25 cellular contexts compared by ENCODE assay signal in the genomic region with DNA sequence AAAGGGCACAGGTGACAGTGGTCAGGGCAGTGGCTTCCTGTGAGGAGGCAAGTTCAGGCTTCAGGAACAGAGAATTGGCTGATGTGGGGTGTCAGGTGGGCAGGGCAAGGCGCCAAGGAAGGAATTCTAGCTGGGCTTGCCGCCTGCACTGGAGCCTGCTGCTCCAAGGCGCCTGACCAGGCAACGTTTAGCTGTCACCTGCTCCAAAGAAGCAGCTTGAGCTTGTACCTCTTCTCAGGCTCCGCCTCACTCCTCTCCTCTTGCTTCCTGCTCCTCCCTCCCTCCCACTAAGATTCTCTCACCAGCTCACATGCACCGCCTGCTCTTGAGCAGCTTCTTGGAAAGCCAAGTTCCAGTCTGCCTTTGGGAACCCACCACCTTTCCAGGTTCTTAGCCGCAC.
A peak's percentile ranks its signal among the peaks of the same experiment; 100 is the strongest.
DNase-seq lines count a peak whose midpoint lies in the region; ATAC-seq and TF ChIP-seq lines count a peak whose summit lies in the region.
"Had no signal": no experiment of that assay in that cellular context is flagged by ENCODE, and none has a peak within 500 bp of the region (broad histone marks: within the 10 kb centered on the region; RNA-seq: fewer than 3 reads in every experiment).

No MANE protein-coding gene starts in this region.

- POLR2A ChIA-PET in naive thymus-derived CD8-positive, alpha-beta T cell (lab: Charles Lee): no interaction called here

- peaks cover 2 to 23% (median 14%) of the 10 kb centered on the region in 9 donors for H3K9me3 Mint-ChIP-seq in naive thymus-derived CD8-positive, alpha-beta T cell
- H3K9me3 Mint-ChIP-seq: natural killer cell treated with Interleukin-12 subunit alpha and Interleukin-12 subunit beta and Interleukin-15 and Interleukin-18, amount 100 ng/mL, for 72 hours had no signal

- H3K4me1 ChIP-seq in lung (ENCODE audit: control insufficient read depth in 2 of 2, insufficient read depth in 2 of 2, low read length in 2 of 2): peaks cover 0 to 4% of the 10 kb centered on the region in 2 donors
- H3K4me1 ChIP-seq: BLaER1, HAP-1, right atrium auricular region had no signal

- no peak overlapping the region for H3K4me3 Mint-ChIP-seq in naive thymus-derived CD8-positive, alpha-beta T cell
- H3K4me3 Mint-ChIP-seq: activated T-helper 1 cell treated with anti-CD3 and anti-CD28 coated beads, Interleukin-12 subunit alpha, Interleukin-12 subunit beta, Interleukin-2, Interleukin-4 antibody, amounts not matched to agents 30 ng/mL and 10 ng/mL and 1 ng/mL, durations not matched to agents 14 hours and 24 hours and 36 hours; mesothelial cell of epicardium; natural killer cell treated with Interleukin-12 subunit alpha and Interleukin-12 subunit beta and Interleukin-15 and Interleukin-18, amount 100 ng/mL, for 72 hours; stimulated activated memory B cell treated with anti-CD40 and anti-IgM and Interleukin-4, amounts not matched to agents 10 μg/mL and 1 μg/mL and 100 μg/mL, for 72 hours had no signal

- DNase-seq in ELF-1 (ENCODE audit: low read depth, low spot score): peak; percentile 17
- peak; percentile 23 for DNase-seq in LNCaP clone FGC (ENCODE audit: low read depth)
- peak; percentile 55 for DNase-seq in cerebellar cortex (ENCODE audit: low spot score)
- DNase-seq in lung (ENCODE audit: low spot score): peak; percentile 39
- no peak for DNase-seq in mesenteric fat pad (ENCODE audit: low spot score)
- no peak for DNase-seq in naive thymus-derived CD8-positive, alpha-beta T cell
- no peak for DNase-seq in SIG-M5 treated with dmso at 0.1 percent for 504 hours (lab: John Stamatoyannopoulos, UW; ENCODE audit: unreplicated experiment)
- DNase-seq: ACHN; activated naive CD4-positive, alpha-beta T cell treated with anti-CD3 and anti-CD28 coated beads, Interleukin-2, amount 50 U/mL, for 16 hours; Kasumi-1; NCI-H1930; NCI-H524; ovary; stimulated activated CD4-positive, alpha-beta T cell treated with anti-CD3 and anti-CD28 coated beads, Interleukin-4, amount 100 ng/mL, for 1 hour had no signal

- peaks cover 0 to 21% (median 5%) of the 10 kb centered on the region in 5 donors for H3K27me3 Mint-ChIP-seq in naive thymus-derived CD8-positive, alpha-beta T cell
- H3K27me3 Mint-ChIP-seq: natural killer cell treated with Interleukin-12 subunit alpha and Interleukin-12 subunit beta and Interleukin-15 and Interleukin-18, amount 100 ng/mL, for 72 hours; stimulated activated memory B cell treated with anti-CD40 and anti-IgM and Interleukin-4, amounts not matched to agents 10 μg/mL and 1 μg/mL and 100 μg/mL, for 72 hours had no signal

- H3K4me1 Mint-ChIP-seq in naive thymus-derived CD8-positive, alpha-beta T cell: peaks cover 0 to 9% (median 3%) of the 10 kb centered on the region in 4 donors
- H3K4me1 Mint-ChIP-seq: mesothelial cell of epicardium; stimulated activated memory B cell treated with anti-CD40 and anti-IgM and Interleukin-4, amounts not matched to agents 10 μg/mL and 1 μg/mL and 100 μg/mL, for 72 hours had no signal

- ATAC-seq in lung (ENCODE audit: insufficient read depth, low FRiP score) (peak; percentile 62), GM21367 (IDR thresholded peaks at IDR 0.05; ENCODE audit: unreplicated experiment) (no peak)
- no peak for ATAC-seq in naive thymus-derived CD8-positive, alpha-beta T cell
- ATAC-seq: HepG2; natural killer cell treated with Interleukin-12 subunit alpha and Interleukin-12 subunit beta and Interleukin-15 and Interleukin-18, amount 100 ng/mL, for 72 hours; stimulated activated memory B cell treated with anti-CD40 and anti-IgM and Interleukin-4, amounts not matched to agents 10 μg/mL and 1 μg/mL and 100 μg/mL, for 72 hours had no signal

- H3K36me3 Mint-ChIP-seq in naive thymus-derived CD8-positive, alpha-beta T cell: peaks cover 0 to 14% (median 2%) of the 10 kb centered on the region in 3 donors
- H3K36me3 Mint-ChIP-seq: mesothelial cell of epicardium; stimulated activated memory B cell treated with anti-CD40 and anti-IgM and Interleukin-4, amounts not matched to agents 10 μg/mL and 1 μg/mL and 100 μg/mL, for 72 hours had no signal

- H3K27me3 ChIP-seq in lung (ENCODE audit: control insufficient read depth, insufficient read depth): no peaks in the 10 kb centered on the region
- H3K27me3 ChIP-seq: BLaER1, cardiac muscle cell, ovary, right atrium auricular region had no signal

- H3K27ac ChIP-seq in lung (ENCODE audit: low read depth in 1 of 2, low read length in 1 of 2): no peak overlapping the region
- H3K27ac ChIP-seq: BLaER1, cardiac muscle cell, ovary, right atrium auricular region, VCaP had no signal

- H3K36me3 ChIP-seq in lung (ENCODE audit: control insufficient read depth in 2 of 2, insufficient read depth in 2 of 2, low read length in 2 of 2): no peaks in the 10 kb centered on the region
- H3K36me3 ChIP-seq: BLaER1, cardiac muscle cell, HAP-1, ovary, right atrium auricular region had no signal

- H3K9me3 ChIP-seq in lung (ENCODE audit: control insufficient read depth in 2 of 2, insufficient read depth in 1 of 2, low read length in 1 of 2): no peaks in the 10 kb centered on the region
- H3K9me3 ChIP-seq: HAP-1, ovary, right atrium auricular region had no signal

- H3K27ac Mint-ChIP-seq in naive thymus-derived CD8-positive, alpha-beta T cell: no peak overlapping the region
- H3K27ac Mint-ChIP-seq: activated T-helper 1 cell treated with anti-CD3 and anti-CD28 coated beads, Interleukin-12 subunit alpha, Interleukin-12 subunit beta, Interleukin-2, Interleukin-4 antibody, amounts not matched to agents 30 ng/mL and 10 ng/mL and 1 ng/mL, durations not matched to agents 14 hours and 24 hours and 36 hours; mesothelial cell of epicardium; natural killer cell treated with Interleukin-12 subunit alpha and Interleukin-12 subunit beta and Interleukin-15 and Interleukin-18, amount 100 ng/mL, for 72 hours; stimulated activated memory B cell treated with anti-CD40 and anti-IgM and Interleukin-4, amounts not matched to agents 10 μg/mL and 1 μg/mL and 100 μg/mL, for 72 hours had no signal

- 67 to 79% methylated on average over 7 of the region's 7 CpGs for WGBS in lung, 2 donors

- TF ChIP-seq CTCF in LNCaP clone FGC (IDR thresholded peaks at IDR 0.05; ENCODE audit: control insufficient read depth, extremely low read depth, insufficient read depth) (no peak), lung (IDR thresholded peaks at IDR 0.05; ENCODE audit: control extremely low read depth, extremely low read depth) (no peak)

- H3K4me3 ChIP-seq in LNCaP clone FGC (ENCODE audit: low read depth, low read length) (no peak overlapping the region), lung (no peak overlapping the region)
- H3K4me3 ChIP-seq: BLaER1, cardiac muscle cell, HAP-1, ovary, right atrium auricular region had no signal

Comparison
In these comparisons a context has a peak if more than half of its experiments do, and no peak if none do; other contexts are left out.
1. DNase-seq: peak in ELF-1 (single experiment), LNCaP clone FGC (single experiment), cerebellar cortex (single experiment) and lung (single experiment); none in mesenteric fat pad (single experiment), naive thymus-derived CD8-positive, alpha-beta T cell (0 of 10) and SIG-M5 treated with dmso at 0.1 percent for 504 hours (single experiment).